Comparison of ENCODE assay signal across 8 cellular contexts in genomic region chr5:148803451-148803850, GRCh38. TPM values are rescaled to one million over a fixed set of nuclear protein-coding genes. Genes with fewer than 3 reads are reported as not detected.
DNase-seq lines count a peak whose midpoint lies in the region; ATAC-seq, FAIRE-seq and TF ChIP-seq lines count a peak whose summit lies in the region.
"Not testable (repeated sequence)": the region's sequence is repeated elsewhere in the genome, so short reads cannot be mapped to it uniquely, and the experiment has no call there.
"Had no signal": no experiment of that assay in that cellular context is flagged by ENCODE, and none has a peak within 500 bp of the region (broad histone marks: within the 10 kb centered on the region; RNA-seq: fewer than 3 reads in every experiment).

No MANE protein-coding gene starts in this region.

- CTCF ChIA-PET in activated CD8-positive, alpha-beta memory T cell treated with anti-CD3 and anti-CD28 coated beads, Interleukin-2, amount 10 ng/mL, durations not matched to agents 7 days and 5 days (lab: Charles Lee) = interaction anchor here (1.0 to 1.7 kb wide), 3 partner anchors 17 to 193 kb away, joined by 3 to 4 read pairs (median 4); no protein-coding TSS in a partner anchor

- H3K4me1 Mint-ChIP-seq in activated CD8-positive, alpha-beta memory T cell treated with anti-CD3 and anti-CD28 coated beads, Interleukin-2, amount 10 ng/mL, durations not matched to agents 7 days and 5 days = peaks cover 44% of the 10 kb centered on the region
- peaks cover 29% of the 10 kb centered on the region for H3K4me1 Mint-ChIP-seq in activated T-helper 17 cell treated with anti-CD3 and anti-CD28 coated beads, Interleukin-2, amount 50 U/mL, for 72 hours
- H3K4me1 Mint-ChIP-seq in activated naive CD8-positive, alpha-beta T cell treated with anti-CD3 and anti-CD28 coated beads, Interleukin-2, amount 50 U/mL, for 24 hours = peaks cover 89% of the 10 kb centered on the region

- not testable (repeated sequence) for TF ChIP-seq POLR2A in NB4 (IDR thresholded peaks at IDR 0.05; ENCODE audit: extremely low read depth, insufficient read length)

- peaks cover 20% of the 10 kb centered on the region for H3K36me3 Mint-ChIP-seq in activated CD8-positive, alpha-beta memory T cell treated with anti-CD3 and anti-CD28 coated beads, Interleukin-2, amount 10 ng/mL, durations not matched to agents 7 days and 5 days
- not testable (repeated sequence) for H3K36me3 Mint-ChIP-seq in activated T-helper 17 cell treated with anti-CD3 and anti-CD28 coated beads, Interleukin-2, amount 50 U/mL, for 72 hours (ENCODE audit: low read depth); activated naive CD8-positive, alpha-beta T cell treated with anti-CD3 and anti-CD28 coated beads, Interleukin-2, amount 50 U/mL, for 24 hours (ENCODE audit: low read depth)

- DNase-seq in GM19239 (ENCODE audit: insufficient read length, low spot score); activated CD8-positive, alpha-beta memory T cell treated with anti-CD3 and anti-CD28 coated beads, Interleukin-2, amount 10 ng/mL, durations not matched to agents 7 days and 5 days; activated naive CD8-positive, alpha-beta T cell treated with anti-CD3 and anti-CD28 coated beads, Interleukin-2, amount 50 U/mL, for 24 hours: not testable (repeated sequence)
- peak; percentile 62 for DNase-seq in NB4 (ENCODE audit: low read depth)
- peak; percentile 35 for DNase-seq in activated CD4-positive, alpha-beta T cell treated with anti-CD3 and anti-CD28 coated beads for 48 hours
- DNase-seq in stimulated activated CD4-positive, alpha-beta T cell treated with anti-CD3 and anti-CD28 coated beads, Interleukin-1b, Interleukin-23, amount 100 ng/mL, for 48 hours = peak; percentile 38

- H3K4me3 Mint-ChIP-seq in activated CD8-positive, alpha-beta memory T cell treated with anti-CD3 and anti-CD28 coated beads, Interleukin-2, amount 10 ng/mL, durations not matched to agents 7 days and 5 days; activated T-helper 17 cell treated with anti-CD3 and anti-CD28 coated beads, Interleukin-2, amount 50 U/mL, for 72 hours: not testable (repeated sequence)
- peak overlapping the region; percentile 27 for H3K4me3 Mint-ChIP-seq in activated naive CD8-positive, alpha-beta T cell treated with anti-CD3 and anti-CD28 coated beads, Interleukin-2, amount 50 U/mL, for 24 hours

- H3K27me3 Mint-ChIP-seq in activated CD8-positive, alpha-beta memory T cell treated with anti-CD3 and anti-CD28 coated beads, Interleukin-2, amount 10 ng/mL, durations not matched to agents 7 days and 5 days; activated naive CD8-positive, alpha-beta T cell treated with anti-CD3 and anti-CD28 coated beads, Interleukin-2, amount 50 U/mL, for 24 hours: not testable (repeated sequence)
- H3K27me3 Mint-ChIP-seq in activated T-helper 17 cell treated with anti-CD3 and anti-CD28 coated beads, Interleukin-2, amount 50 U/mL, for 72 hours = peaks cover 11% of the 10 kb centered on the region

- not testable (repeated sequence) for H3K4me3 ChIP-seq in NB4 (ENCODE audit: low read depth, low read length)

- peak; percentile 86 for FAIRE-seq in GM19239 (lab: Jason Lieb, UNC)

- H3K9me3 Mint-ChIP-seq in activated CD8-positive, alpha-beta memory T cell treated with anti-CD3 and anti-CD28 coated beads, Interleukin-2, amount 10 ng/mL, durations not matched to agents 7 days and 5 days (ENCODE audit: low read depth); activated T-helper 17 cell treated with anti-CD3 and anti-CD28 coated beads, Interleukin-2, amount 50 U/mL, for 72 hours; activated naive CD8-positive, alpha-beta T cell treated with anti-CD3 and anti-CD28 coated beads, Interleukin-2, amount 50 U/mL, for 24 hours: not testable (repeated sequence)

- peak overlapping the region; percentile 56 for H3K27ac Mint-ChIP-seq in activated CD8-positive, alpha-beta memory T cell treated with anti-CD3 and anti-CD28 coated beads, Interleukin-2, amount 10 ng/mL, durations not matched to agents 7 days and 5 days
- H3K27ac Mint-ChIP-seq in activated T-helper 17 cell treated with anti-CD3 and anti-CD28 coated beads, Interleukin-2, amount 50 U/mL, for 72 hours = peak overlapping the region; percentile 67
- H3K27ac Mint-ChIP-seq in activated naive CD8-positive, alpha-beta T cell treated with anti-CD3 and anti-CD28 coated beads, Interleukin-2, amount 50 U/mL, for 24 hours = peak overlapping the region; percentile 9

- peak; percentile 50 for ATAC-seq in activated CD8-positive, alpha-beta memory T cell treated with anti-CD3 and anti-CD28 coated beads, Interleukin-2, amount 10 ng/mL, durations not matched to agents 7 days and 5 days
- peak; percentile 75 for ATAC-seq in activated T-helper 17 cell treated with anti-CD3 and anti-CD28 coated beads, Interleukin-2, amount 50 U/mL, for 72 hours (replicated peaks)
- ATAC-seq in activated naive CD8-positive, alpha-beta T cell treated with anti-CD3 and anti-CD28 coated beads, Interleukin-2, amount 50 U/mL, for 24 hours = peak; percentile 61

- TF ChIP-seq CTCF in NB4 (IDR thresholded peaks at IDR 0.05; ENCODE audit: low read depth, low read length) = not testable (repeated sequence)

RNA-seq across cellular contexts. Expression of gene ADRB2, which starts 23.0 kb away (rescaled TPM):
- 1 to 10 TPM; 1.7 to 4.4 TPM for total RNA-seq in activated CD8-positive, alpha-beta memory T cell treated with anti-CD3 and anti-CD28 coated beads, Interleukin-2, amount 10 ng/mL, durations not matched to agents 7 days and 5 days
- 1 to 10 TPM in 1 of 2 donors, under 1 TPM in 1; 0.74 to 1.1 TPM for total RNA-seq in activated T-helper 17 cell treated with anti-CD3 and anti-CD28 coated beads, Interleukin-2, amount 50 U/mL, for 72 hours
- total RNA-seq: G401 had no signal

Comparison
In these comparisons a context has a peak if more than half of its experiments do, and no peak if none do; other contexts are left out.
1. H3K27ac Mint-ChIP-seq: peak in every context shown above with its lines; median percentile 67 in activated T-helper 17 cell treated with anti-CD3 and anti-CD28 coated beads, Interleukin-2, amount 50 U/mL, for 72 hours; 56 in activated CD8-positive, alpha-beta memory T cell treated with anti-CD3 and anti-CD28 coated beads, Interleukin-2, amount 10 ng/mL, durations not matched to agents 7 days and 5 days; 9 in activated naive CD8-positive, alpha-beta T cell treated with anti-CD3 and anti-CD28 coated beads, Interleukin-2, amount 50 U/mL, for 24 hours.